ENCODE assay signal across 14 cellular contexts in genomic region chr13:46804391-46804815, GRCh38. TPM values are rescaled to one million over a fixed set of nuclear protein-coding genes. Genes with fewer than 3 reads are reported as not detected.
DNase-seq lines count a peak whose midpoint lies in the region; ATAC-seq and TF ChIP-seq lines count a peak whose summit lies in the region.
"Had no signal": no experiment of that assay in that cellular context is flagged by ENCODE, and none has a peak within 500 bp of the region (broad histone marks: within the 10 kb centered on the region; RNA-seq: fewer than 3 reads in every experiment).

No MANE protein-coding gene starts in this region.

- in situ Hi-C loops in transverse colon (cut with MboI; ENCODE audit: low pct_ligation_motif_present in 1 of 4, low pct_unique_long_range_greater_than_20kb in 1 of 4, low sequenced_read_pairs in 3 of 4) = no loop called here

- H3K36me3 ChIP-seq in RWPE2 (ENCODE audit: low read depth) (no peaks in the 10 kb centered on the region), transverse colon (no peaks in the 10 kb centered on the region)
- H3K36me3 ChIP-seq: upper lobe of left lung had no signal

- no peak for TF ChIP-seq CTCF in RWPE2 (IDR thresholded peaks at IDR 0.05; ENCODE audit: poor library complexity, severe bottlenecking)
- no peak for TF ChIP-seq CTCF in CD14-positive monocyte (IDR thresholded peaks at IDR 0.05)
- TF ChIP-seq CTCF in transverse colon (IDR thresholded peaks at IDR 0.05) = no peak

- H3K4me3 ChIP-seq in RWPE2 (ENCODE audit: severe bottlenecking) = no peak overlapping the region
- H3K4me3 ChIP-seq in transverse colon = no peak overlapping the region
- H3K4me3 ChIP-seq: upper lobe of left lung had no signal

- peaks cover 18% of the 10 kb centered on the region for H3K4me1 ChIP-seq in RWPE2 (ENCODE audit: insufficient read depth, poor library complexity, severe bottlenecking)
- no peaks in the 10 kb centered on the region for H3K4me1 ChIP-seq in transverse colon
- H3K4me1 ChIP-seq: upper lobe of left lung had no signal

- no peak for DNase-seq in activated CD4-positive, alpha-beta T cell treated with anti-CD3 and anti-CD28 coated beads for 36 hours
- DNase-seq in activated CD4-positive, alpha-beta T cell treated with anti-CD3 and anti-CD28 coated beads for 48 hours = no peak
- peak; percentile 79 for DNase-seq in RWPE2 (ENCODE audit: low spot score)
- DNase-seq in fibroblast of gingiva (ENCODE audit: low read depth) = peak; percentile 73
- DNase-seq in stimulated activated effector memory CD8-positive, alpha-beta T cell treated with anti-CD3 and anti-CD28 coated beads, Interleukin-12 subunit alpha, Interleukin-12 subunit beta, amount 100 ng/mL, for 72 hours (ENCODE audit: low spot score in 2 of 2) = no peak
- DNase-seq in CD14-positive monocyte (ENCODE audit: low spot score) = no peak
- no peak for DNase-seq in transverse colon
- no peak for DNase-seq in sciatic nerve (ENCODE audit: low spot score)
- DNase-seq: activated gamma-delta T cell treated with Interleukin-2 at 50 U/mL for 16 hours; effector memory CD4-positive, alpha-beta T cell; Karpas-422; nucleus accumbens; upper lobe of left lung had no signal

- 97 to 100% methylated on average over 1 to 3 of the region's 3 CpGs for WGBS in transverse colon (ENCODE audit: low coverage in 1 of 2), 2 donors

- no peaks in the 10 kb centered on the region for H3K9me3 Mint-ChIP-seq in activated CD4-positive, alpha-beta T cell treated with anti-CD3 and anti-CD28 coated beads for 36 hours (ENCODE audit: low read depth)
- no peaks in the 10 kb centered on the region for H3K9me3 Mint-ChIP-seq in stimulated activated effector memory CD8-positive, alpha-beta T cell treated with anti-CD3 and anti-CD28 coated beads, Interleukin-12 subunit alpha, Interleukin-12 subunit beta, amount 100 ng/mL, for 72 hours
- H3K9me3 Mint-ChIP-seq in CD14-positive monocyte = peaks cover 8 to 22% (median 15%) of the 10 kb centered on the region in 7 donors

- H3K4me1 Mint-ChIP-seq in activated CD4-positive, alpha-beta T cell treated with anti-CD3 and anti-CD28 coated beads for 36 hours = no peaks in the 10 kb centered on the region
- H3K4me1 Mint-ChIP-seq in stimulated activated effector memory CD8-positive, alpha-beta T cell treated with anti-CD3 and anti-CD28 coated beads, Interleukin-12 subunit alpha, Interleukin-12 subunit beta, amount 100 ng/mL, for 72 hours = no peaks in the 10 kb centered on the region
- H3K4me1 Mint-ChIP-seq in CD14-positive monocyte = peaks cover 2% of the 10 kb centered on the region

- H3K27me3 ChIP-seq in RWPE2 (ENCODE audit: insufficient read depth, poor library complexity, severe bottlenecking) (no peaks in the 10 kb centered on the region), transverse colon (no peaks in the 10 kb centered on the region)
- H3K27me3 ChIP-seq: upper lobe of left lung had no signal

- H3K9me3 ChIP-seq in RWPE2 (ENCODE audit: severe bottlenecking) = no peaks in the 10 kb centered on the region
- no peaks in the 10 kb centered on the region for H3K9me3 ChIP-seq in transverse colon
- H3K9me3 ChIP-seq: upper lobe of left lung had no signal

- no peaks in the 10 kb centered on the region for H3K36me3 Mint-ChIP-seq in activated CD4-positive, alpha-beta T cell treated with anti-CD3 and anti-CD28 coated beads for 36 hours (ENCODE audit: low read depth)
- H3K36me3 Mint-ChIP-seq in stimulated activated effector memory CD8-positive, alpha-beta T cell treated with anti-CD3 and anti-CD28 coated beads, Interleukin-12 subunit alpha, Interleukin-12 subunit beta, amount 100 ng/mL, for 72 hours = no peaks in the 10 kb centered on the region
- no peaks in the 10 kb centered on the region for H3K36me3 Mint-ChIP-seq in CD14-positive monocyte

- H3K4me3 Mint-ChIP-seq in activated CD4-positive, alpha-beta T cell treated with anti-CD3 and anti-CD28 coated beads for 36 hours = no peak overlapping the region
- no peak overlapping the region for H3K4me3 Mint-ChIP-seq in stimulated activated effector memory CD8-positive, alpha-beta T cell treated with anti-CD3 and anti-CD28 coated beads, Interleukin-12 subunit alpha, Interleukin-12 subunit beta, amount 100 ng/mL, for 72 hours
- H3K4me3 Mint-ChIP-seq in CD14-positive monocyte = no peak overlapping the region

- intact Hi-C loops in activated CD4-positive, alpha-beta T cell treated with anti-CD3 and anti-CD28 coated beads for 36 hours (cut with DNase I, micrococcal nuclease) = no loop called here
- intact Hi-C loops in CD14-positive monocyte (cut with micrococcal nuclease) = no loop called here
- intact Hi-C loops in transverse colon (cut with DNase I; ENCODE audit: low total_unique reads) = no loop called here
- intact Hi-C loops in sciatic nerve (cut with DNase I) = no loop called here

- peaks cover 4% of the 10 kb centered on the region for H3K27me3 Mint-ChIP-seq in activated CD4-positive, alpha-beta T cell treated with anti-CD3 and anti-CD28 coated beads for 36 hours
- H3K27me3 Mint-ChIP-seq in CD14-positive monocyte (ENCODE audit: low read depth in 3 of 3) = peaks cover 0 to 3% (median 1%) of the 10 kb centered on the region in 3 donors

- ATAC-seq in activated CD4-positive, alpha-beta T cell treated with anti-CD3 and anti-CD28 coated beads for 36 hours = peak; percentile 47
- peak; percentile 99 for ATAC-seq in RWPE2 (ENCODE audit: low read depth)
- ATAC-seq in stimulated activated effector memory CD8-positive, alpha-beta T cell treated with anti-CD3 and anti-CD28 coated beads, Interleukin-12 subunit alpha, Interleukin-12 subunit beta, amount 100 ng/mL, for 72 hours = peak; percentile 70
- ATAC-seq in sciatic nerve = no peak

- CTCF ChIA-PET in activated CD4-positive, alpha-beta T cell treated with anti-CD3 and anti-CD28 coated beads for 36 hours (lab: Charles Lee) = no interaction called here

- H3K27ac Mint-ChIP-seq in activated CD4-positive, alpha-beta T cell treated with anti-CD3 and anti-CD28 coated beads for 36 hours = no peak overlapping the region
- no peak overlapping the region for H3K27ac Mint-ChIP-seq in stimulated activated effector memory CD8-positive, alpha-beta T cell treated with anti-CD3 and anti-CD28 coated beads, Interleukin-12 subunit alpha, Interleukin-12 subunit beta, amount 100 ng/mL, for 72 hours
- H3K27ac Mint-ChIP-seq in CD14-positive monocyte = no peak overlapping the region

- H3K27ac ChIP-seq in RWPE2 (ENCODE audit: poor library complexity, severe bottlenecking) (peak overlapping the region; percentile 65), transverse colon (no peak overlapping the region)
- H3K27ac ChIP-seq: 22Rv1, upper lobe of left lung had no signal

- TF ChIP-seq POLR2A in transverse colon (IDR thresholded peaks at IDR 0.05) = no peak

- no peak for TF ChIP-seq EP300 in transverse colon (IDR thresholded peaks at IDR 0.05; ENCODE audit: low read depth)

- POLR2A ChIA-PET in activated CD4-positive, alpha-beta T cell treated with anti-CD3 and anti-CD28 coated beads for 36 hours (lab: Charles Lee) = no interaction called here

RNA-seq across cellular contexts. Expression of gene ESD, which starts 7.4 kb away (rescaled TPM):
- total RNA-seq in activated CD4-positive, alpha-beta T cell treated with anti-CD3 and anti-CD28 coated beads for 36 hours = 100 to 1,000 TPM; 150 to 162 TPM
- polyA plus RNA-seq in CD14-positive monocyte = 100 to 1,000 TPM; 139 to 147 TPM
- total RNA-seq in transverse colon (100 to 1,000 TPM in 1 of 4 donors, 10 to 100 TPM in 3; 15.7 to 102 (median 60.6) TPM), sciatic nerve (105 TPM)

Comparison
In these comparisons a context has a peak if more than half of its experiments do, and no peak if none do; other contexts are left out.
1. DNase-seq: peak in RWPE2 (single experiment) and fibroblast of gingiva (single experiment); none in activated CD4-positive, alpha-beta T cell treated with anti-CD3 and anti-CD28 coated beads for 36 hours (single experiment), activated CD4-positive, alpha-beta T cell treated with anti-CD3 and anti-CD28 coated beads for 48 hours (single experiment), stimulated activated effector memory CD8-positive, alpha-beta T cell treated with anti-CD3 and anti-CD28 coated beads, Interleukin-12 subunit alpha, Interleukin-12 subunit beta, amount 100 ng/mL, for 72 hours (0 of 2), CD14-positive monocyte (single experiment), transverse colon (single experiment) and sciatic nerve (single experiment).